ENCODE assay signal across 9 cellular contexts in the genomic region with DNA sequence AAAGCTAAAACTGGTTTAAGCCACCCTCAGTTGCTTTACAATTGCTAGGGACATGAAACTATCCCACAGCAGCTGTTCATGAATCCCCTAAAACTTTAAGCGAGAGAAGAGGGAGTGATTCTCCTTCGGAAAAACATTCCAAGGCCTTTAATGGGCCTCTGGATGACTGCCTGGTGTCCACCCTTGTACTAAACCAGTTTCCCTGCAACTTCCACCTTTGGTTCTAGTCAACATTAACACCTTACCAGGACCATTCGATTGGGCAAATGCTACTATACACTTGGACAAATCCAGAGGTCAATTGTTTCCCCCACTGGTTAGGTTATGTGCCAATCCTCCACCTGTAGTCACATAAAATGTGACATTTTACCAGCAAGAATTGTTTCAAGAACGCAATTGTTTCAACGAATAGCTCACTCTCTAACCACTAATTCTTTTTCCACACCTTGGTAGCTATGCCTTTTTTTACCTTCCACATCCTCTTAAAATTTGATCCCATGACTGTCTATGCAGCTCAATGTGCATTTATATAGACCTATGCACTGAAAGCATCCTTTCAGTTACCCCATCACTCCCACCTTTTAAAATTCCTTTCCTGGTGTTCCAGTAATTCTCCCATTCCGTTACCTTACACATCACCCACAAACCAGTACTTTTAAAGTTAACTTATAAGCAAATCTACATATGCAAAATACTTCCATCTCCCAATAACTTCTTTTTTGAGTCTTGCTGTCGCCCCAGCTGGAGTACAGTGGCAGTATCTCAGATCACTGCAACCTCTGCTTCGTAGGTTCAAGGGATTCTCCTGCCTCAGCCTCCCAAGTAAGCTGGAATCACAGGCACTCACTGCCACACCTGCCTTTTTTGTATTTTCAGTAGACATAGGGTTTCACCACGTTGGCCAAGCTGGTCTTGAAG. TPM values are rescaled to one million over a fixed set of nuclear protein-coding genes. Genes with fewer than 3 reads are reported as not detected.
DNase-seq lines count a peak whose midpoint lies in the region; ATAC-seq and TF ChIP-seq lines count a peak whose summit lies in the region.
"Had no signal": no experiment of that assay in that cellular context is flagged by ENCODE, and none has a peak within 500 bp of the region (broad histone marks: within the 10 kb centered on the region; RNA-seq: fewer than 3 reads in every experiment).

No MANE protein-coding gene starts in this region.

- H3K4me1 Mint-ChIP-seq in memory B cell = peaks cover 46% of the 10 kb centered on the region

- WGBS in body of pancreas, 2 donors = 49 to 63% methylated on average over 9 of the region's 9 CpGs

- peak; percentile 31 to 80 (median 64) for TF ChIP-seq POLR2A in body of pancreas (IDR thresholded peaks at IDR 0.05)
- TF ChIP-seq POLR2A in uterus (IDR thresholded peaks at IDR 0.05) = no peak

- TF ChIP-seq CTCF in cardiac muscle cell (IDR thresholded peaks at IDR 0.05; ENCODE audit: low read depth, low read length) (no peak), body of pancreas (IDR thresholded peaks at IDR 0.05) (no peak), uterus (IDR thresholded peaks at IDR 0.05) (no peak)

- H3K27me3 Mint-ChIP-seq in memory B cell = no peaks in the 10 kb centered on the region

- H3K4me1 ChIP-seq in cardiac muscle cell (ENCODE audit: low read depth) (peaks cover 8% of the 10 kb centered on the region), body of pancreas (peaks cover 47% of the 10 kb centered on the region), uterus (peaks cover 5 to 8% of the 10 kb centered on the region in 2 donors)

- H3K36me3 ChIP-seq in cardiac muscle cell = peaks cover 6% of the 10 kb centered on the region
- H3K36me3 ChIP-seq in body of pancreas (replicated peaks in 1 of 2; ENCODE audit: insufficient read depth in 1 of 2, low read depth in 2 of 2) = peaks cover 0 to 11% of the 10 kb centered on the region in 2 donors
- H3K36me3 ChIP-seq in uterus = no peaks in the 10 kb centered on the region

- H3K4me3 Mint-ChIP-seq in memory B cell = peak overlapping the region; percentile 19

- peak overlapping the region; percentile 81 for H3K27ac Mint-ChIP-seq in memory B cell

- DNase-seq in cardiac muscle cell (ENCODE audit: low read depth in 1 of 2, low spot score in 1 of 2) (peak in 1 of 2 donors; percentile 43), left cardiac atrium (no peak), body of pancreas (peak in 2 of 4 donors; percentile 36 to 39), memory B cell (ENCODE audit: low spot score in 2 of 2) (no peak), uterus (no peak), SKM-1 treated with dmso at 0.1 percent for 144 hours (lab: John Stamatoyannopoulos, UW; ENCODE audit: unreplicated experiment) (no peak), sciatic nerve (ENCODE audit: low spot score) (no peak), NCI-H446 (lab: John Stamatoyannopoulos, UW) (no peak)
- DNase-seq: NCI-H146 had no signal

- peak overlapping the region; percentile 54 for H3K27ac ChIP-seq in cardiac muscle cell
- peak overlapping the region; percentile 5 to 46 (median 32) for H3K27ac ChIP-seq in body of pancreas
- peak overlapping the region; percentile 31 to 53 for H3K27ac ChIP-seq in uterus

- H3K36me3 Mint-ChIP-seq in memory B cell = peaks cover 26% of the 10 kb centered on the region

- H3K9me3 ChIP-seq in cardiac muscle cell (ENCODE audit: low read depth) = no peaks in the 10 kb centered on the region
- H3K9me3 ChIP-seq in body of pancreas = no peaks in the 10 kb centered on the region
- no peaks in the 10 kb centered on the region for H3K9me3 ChIP-seq in uterus

- ATAC-seq in left cardiac atrium (no peak), body of pancreas (no peak), memory B cell (ENCODE audit: low read depth) (no peak), sciatic nerve (no peak)

- intact Hi-C loops in left cardiac atrium (cut with DNase I) (loop anchor here in 1 of 2 donors (2.0 kb wide), 1 partner anchor 28 kb away; no protein-coding TSS in a partner anchor), body of pancreas (cut with DNase I) (no loop called here), uterus (cut with DNase I; ENCODE audit: low total_unique reads) (no loop called here), sciatic nerve (cut with DNase I) (no loop called here)

- H3K4me3 ChIP-seq in cardiac muscle cell (no peak overlapping the region), body of pancreas (no peak overlapping the region), uterus (no peak overlapping the region)

- H3K27me3 ChIP-seq in cardiac muscle cell (no peaks in the 10 kb centered on the region), body of pancreas (no peaks in the 10 kb centered on the region), uterus (peaks cover 0 to 4% of the 10 kb centered on the region in 2 donors)

- H3K9me3 Mint-ChIP-seq in memory B cell = no peaks in the 10 kb centered on the region

RNA-seq across cellular contexts. Expression of a gene that starts 3.6 kb away (rescaled TPM):
- total RNA-seq in cardiac muscle cell (831 and 1,139 TPM in 2 replicates), left cardiac atrium (1,000 to 10,000 TPM in 1 of 2 donors, 100 to 1,000 TPM in 1; 977 to 1,049 TPM), body of pancreas (100 to 1,000 TPM; 637 to 675 TPM), uterus (1,000 to 10,000 TPM in 2 of 4 donors, 100 to 1,000 TPM in 2; 821 to 1,719 (median 1,034) TPM), sciatic nerve (979 TPM)
- 897 and 1,281 TPM in 2 replicates for polyA plus RNA-seq in cardiac muscle cell

RNA-seq across cellular contexts. Expression of a gene that starts 47.2 kb away (rescaled TPM):
- total RNA-seq in cardiac muscle cell = 37.7 and 37.9 TPM in 2 replicates
- 42.5 and 46.3 TPM in 2 replicates for polyA plus RNA-seq in cardiac muscle cell
- total RNA-seq in left cardiac atrium = 10 to 100 TPM; 26.2 to 31.3 TPM
- 10 to 100 TPM; 16.5 to 18.9 TPM for total RNA-seq in body of pancreas
- total RNA-seq in uterus = 10 to 100 TPM in 2 of 4 donors, 1 to 10 TPM in 2; 2.1 to 37.0 (median 9.6) TPM
- 69.2 TPM for total RNA-seq in sciatic nerve

Comparison
In these comparisons a context has a peak if more than half of its experiments do, and no peak if none do; other contexts are left out.
1. POLR2A ChIP-seq: peak in body of pancreas (3 of 3); none in uterus (0 of 2).
2. Peak in every context shown above with its lines, with median percentiles within 50 percentile points of each other: H3K27ac ChIP-seq.